In genomic region chr7:129872054-129872453, GRCh38 we compare ENCODE assay signal across 19 cellular contexts.
A peak's percentile ranks its signal among the peaks of the same experiment; 100 is the strongest.
DNase-seq lines count a peak whose midpoint lies in the region; ATAC-seq, FAIRE-seq and TF ChIP-seq lines count a peak whose summit lies in the region.
"Had no signal": no experiment of that assay in that cellular context is flagged by ENCODE, and none has a peak within 500 bp of the region (broad histone marks: within the 10 kb centered on the region; RNA-seq: fewer than 3 reads in every experiment).

No MANE protein-coding gene starts in this region.

- BruUV-seq in HepG2 (replicated peaks; lab: Mats Ljungman, UMichigan) = no TSS peak

- H3K79me2 ChIP-seq in SK-N-SH (ENCODE audit: insufficient read depth) (peaks cover 77% of the 10 kb centered on the region), HepG2 (ENCODE audit: insufficient read depth, low read length) (no peaks in the 10 kb centered on the region)

- H3K9me3 ChIP-seq in SK-N-SH (no peaks in the 10 kb centered on the region), HepG2 (ENCODE audit: low read length) (no peaks in the 10 kb centered on the region), right lobe of liver (no peaks in the 10 kb centered on the region)
- H3K9me3 ChIP-seq: stomach, tibial nerve had no signal

- H3K9me2 ChIP-seq in SK-N-SH = no peaks in the 10 kb centered on the region

- CTCF ChIA-PET in SK-N-SH (lab: Yijun Ruan, JAX) (interaction anchor here (1.7 kb wide), 1 partner anchor 16 kb away, joined by 3 read pairs; no protein-coding TSS in a partner anchor), HepG2 (lab: Yijun Ruan, JAX; ENCODE audit: low intra/inter-chr PET ratio, low total read pairs) (no interaction called here)

- H3K4me3 ChIP-seq in SK-N-SH (ENCODE audit: low read depth in 2 of 2, low read length in 1 of 2) (no peak overlapping the region), HepG2 (replicated peaks in 1 of 3; ENCODE audit: insufficient read depth in 1 of 3, low read depth in 2 of 3, low read length in 3 of 3) (no peak overlapping the region), right lobe of liver (no peak overlapping the region), bronchial epithelial cell (ENCODE audit: low read depth, low read length) (no peak overlapping the region)
- H3K4me3 ChIP-seq: lung, stomach, tibial nerve had no signal

- TF ChIP-seq CTCF in SK-N-SH (IDR thresholded peaks at IDR 0.05) (no peak), HepG2 (CRISPR knock-in tag; IDR thresholded peaks at IDR 0.05) (no peak), right lobe of liver (IDR thresholded peaks at IDR 0.05) (no peak), bronchial epithelial cell (IDR thresholded peaks at IDR 0.05; ENCODE audit: insufficient read depth, low read length, severe bottlenecking) (no peak)

- DNase-seq in SK-N-SH = no peak
- DNase-seq in HepG2 (ENCODE audit: low spot score) = no peak
- no peak for DNase-seq in right lobe of liver
- DNase-seq in bronchial epithelial cell (ENCODE audit: low read depth) = peak; percentile 35
- DNase-seq in stimulated activated naive CD8-positive, alpha-beta T cell treated with anti-CD3 and anti-CD28 coated beads, Interleukin-15, Interleukin-2, amounts not matched to agents 100 U/mL and 50 U/mL, for 24 hours = no peak
- no peak for DNase-seq in LoVo (ENCODE audit: low spot score)
- no peak for DNase-seq in cerebellar nuclear complex (lab: John Stamatoyannopoulos, UW)
- DNase-seq: activated CD4-positive, alpha-beta T cell treated with anti-CD3 and anti-CD28 coated beads for 4 hours; H9; islet precursor cell; NCI-H1694; NCI-H2171 treated with DMSO at 0.1 percent for 48 hours; stomach; T-cell had no signal

- H2AFZ ChIP-seq in SK-N-SH (ENCODE audit: low read depth) = no peak overlapping the region
- H2AFZ ChIP-seq in HepG2 (ENCODE audit: low read length) = no peak overlapping the region

- intact Hi-C loops in HepG2 (cut with micrococcal nuclease; ENCODE audit: unreplicated experiment) (no loop called here), right lobe of liver (cut with DNase I) (no loop called here)

- TF ChIP-seq EP300 in SK-N-SH (IDR thresholded peaks at IDR 0.05; ENCODE audit: borderline replicate concordance in 1 of 2, low read depth in 1 of 2, low read length in 1 of 2) (no peak), HepG2 (IDR thresholded peaks at IDR 0.05; ENCODE audit: low read depth in 2 of 2, low read length in 2 of 2) (no peak), HepG2 (CRISPR knock-in tag; IDR thresholded peaks at IDR 0.05; ENCODE audit: borderline replicate concordance) (no peak)

- H3K36me3 ChIP-seq in SK-N-SH (replicated peaks in 1 of 2; ENCODE audit: control insufficient read depth in 1 of 2, insufficient read depth in 2 of 2, low read length in 1 of 2) = peaks cover 29 to 40% of the 10 kb centered on the region in 2 experiments
- H3K36me3 ChIP-seq in HepG2 (replicated peaks in 1 of 2; ENCODE audit: control insufficient read depth in 1 of 2, insufficient read depth in 2 of 2, low read length in 2 of 2) = peaks cover 4 to 12% of the 10 kb centered on the region in 2 experiments
- no peaks in the 10 kb centered on the region for H3K36me3 ChIP-seq in right lobe of liver
- H3K36me3 ChIP-seq in bronchial epithelial cell (ENCODE audit: control insufficient read depth, insufficient read depth, low read length) = peaks cover 2% of the 10 kb centered on the region

- WGBS in SK-N-SH (ENCODE audit: low lambda C conversion rate) = 97% methylated on average over 5 of the region's 5 CpGs
- 98% methylated on average over 5 of the region's 5 CpGs for WGBS in HepG2 (ENCODE audit: low lambda C conversion rate)
- WGBS in right lobe of liver (ENCODE audit: insufficient coverage, low coverage, low lambda C conversion rate, missing lambda C conversion rate) = 65% methylated on average over 4 of the region's 5 CpGs

- H3K27me3 ChIP-seq in SK-N-SH (ENCODE audit: insufficient read depth) (no peaks in the 10 kb centered on the region), HepG2 (ENCODE audit: control insufficient read depth in 1 of 2, insufficient read depth in 2 of 2, low read length in 2 of 2) (no peaks in the 10 kb centered on the region), right lobe of liver (no peaks in the 10 kb centered on the region), bronchial epithelial cell (ENCODE audit: control insufficient read depth, insufficient read depth, low read length) (no peaks in the 10 kb centered on the region)
- H3K27me3 ChIP-seq: stomach, tibial nerve had no signal

- FAIRE-seq in HepG2 (lab: Jason Lieb, UNC) = no peak
- FAIRE-seq in bronchial epithelial cell (lab: Jason Lieb, UNC) = no peak

- H4K20me1 ChIP-seq in SK-N-SH (ENCODE audit: insufficient read depth) (peaks cover 3% of the 10 kb centered on the region; the same call in 1 of the 2 replicates), HepG2 (ENCODE audit: insufficient read depth, low read length) (peaks cover 11% of the 10 kb centered on the region; the same call in 1 of the 2 replicates)

- ATAC-seq in SK-N-SH treated with all-trans-retinoic acid at 6 μM for 48 hours (no peak), HepG2 (no peak), right lobe of liver (no peak)
- peak; percentile 55 for ATAC-seq in stimulated activated naive CD8-positive, alpha-beta T cell treated with anti-CD3 and anti-CD28 coated beads, Interleukin-15, Interleukin-2, amounts not matched to agents 100 U/mL and 50 U/mL, for 24 hours
- ATAC-seq: Right ventricle myocardium inferior, T-cell had no signal

- H3F3A ChIP-seq in SK-N-SH (replicated peaks; ENCODE audit: insufficient read depth) = peaks cover 19% of the 10 kb centered on the region

- peaks cover 0 to 13% of the 10 kb centered on the region in 2 experiments; a peak in 1 of 4 replicates for H3K4me1 ChIP-seq in SK-N-SH (ENCODE audit: control insufficient read depth in 1 of 2, insufficient read depth in 2 of 2, low read depth in 1 of 2, low read length in 1 of 2)
- peaks cover 2% of the 10 kb centered on the region for H3K4me1 ChIP-seq in HepG2 (ENCODE audit: insufficient read depth, low read length)
- H3K4me1 ChIP-seq in right lobe of liver = peaks cover 0 to 47% (median 12%) of the 10 kb centered on the region in 4 donors

- TF ChIP-seq RAD21 in SK-N-SH (IDR thresholded peaks at IDR 0.05; ENCODE audit: low read length) (no peak), HepG2 (CRISPR knock-in tag; IDR thresholded peaks at IDR 0.05) (no peak)

- no peak overlapping the region for H3K9ac ChIP-seq in SK-N-SH
- no peak overlapping the region for H3K9ac ChIP-seq in HepG2 (ENCODE audit: insufficient read depth, low read depth, low read length)

- H3K4me2 ChIP-seq in SK-N-SH (no peak overlapping the region), HepG2 (ENCODE audit: low read depth, low read length) (no peak overlapping the region)

- TF ChIP-seq POLR2A in HepG2 (IDR thresholded peaks at IDR 0.05; ENCODE audit: insufficient read depth in 1 of 2, low read depth in 2 of 2, low read length in 2 of 2) = no peak
- no peak for TF ChIP-seq POLR2A in right lobe of liver (IDR thresholded peaks at IDR 0.05)

- POLR2A ChIA-PET in SK-N-SH (lab: Yijun Ruan, JAX) = no interaction called here
- POLR2A ChIA-PET in HepG2 (lab: Yijun Ruan, JAX) = no interaction called here

- H3K27ac ChIP-seq in SK-N-SH (ENCODE audit: low read depth in 2 of 2, low read length in 1 of 2) = no peak overlapping the region
- H3K27ac ChIP-seq in HepG2 (ENCODE audit: extremely low read length, insufficient read depth, low read length) = no peak overlapping the region
- no peak overlapping the region for H3K27ac ChIP-seq in right lobe of liver
- H3K27ac ChIP-seq: 22Rv1, stomach, tibial nerve had no signal

- in situ Hi-C loops in HepG2 (cut with HindIII; ENCODE audit: extremely low pct_ligation_motif_present, low pct_unique_long_range_greater_than_20kb) = no loop called here

TF ChIP-seq in SK-N-SH, 30 proteins besides CTCF, POLR2A, EP300 and RAD21:
- TF ChIP-seq MEF2A (IDR thresholded peaks at IDR 0.05; ENCODE audit: borderline replicate concordance, low read depth) = no peak
- 0 out of 2 replicates have a peak, but pooled peaks have one; percentile 5 for TF ChIP-seq JUND (IDR thresholded peaks at IDR 0.05)
TF ChIP-seq in SK-N-SH: peak in this region for 1.

TF ChIP-seq in SK-N-SH treated with all-trans-retinoic acid at 6 μM for 48 hours, 23 proteins besides CTCF, POLR2A, EP300 and RAD21:
- TF ChIP-seq BACH2 (CRISPR knock-in tag; IDR thresholded peaks at IDR 0.05; ENCODE audit: borderline replicate concordance) = no peak
- TF ChIP-seq OSR1 (CRISPR knock-in tag; IDR thresholded peaks at IDR 0.05) = no peak
- no peak for TF ChIP-seq CSDC2 (CRISPR knock-in tag; IDR thresholded peaks at IDR 0.05)
- no peak for TF ChIP-seq TOX (CRISPR knock-in tag; IDR thresholded peaks at IDR 0.05; ENCODE audit: borderline replicate concordance)
- no peak for TF ChIP-seq ZNF565 (CRISPR knock-in tag; conservative IDR thresholded peaks at IDR 0.05; ENCODE audit: low read depth)

TF ChIP-seq in HepG2, 621 proteins besides CTCF, POLR2A, EP300 and RAD21 (continues in another document):
- TF ChIP-seq ZNF609 (CRISPR knock-in tag; IDR thresholded peaks at IDR 0.05; ENCODE audit: borderline replicate concordance) = no peak

Comparison
In these comparisons a context has a peak if more than half of its experiments do, and no peak if none do; other contexts are left out.
1. Of the 25 proteins assayed by ChIP-seq in both HepG2 and SK-N-SH: peak only in HepG2: none; only in SK-N-SH: JUND; in both: none; in neither: 24.